15 cellular contexts compared by ENCODE assay signal in the genomic region with DNA sequence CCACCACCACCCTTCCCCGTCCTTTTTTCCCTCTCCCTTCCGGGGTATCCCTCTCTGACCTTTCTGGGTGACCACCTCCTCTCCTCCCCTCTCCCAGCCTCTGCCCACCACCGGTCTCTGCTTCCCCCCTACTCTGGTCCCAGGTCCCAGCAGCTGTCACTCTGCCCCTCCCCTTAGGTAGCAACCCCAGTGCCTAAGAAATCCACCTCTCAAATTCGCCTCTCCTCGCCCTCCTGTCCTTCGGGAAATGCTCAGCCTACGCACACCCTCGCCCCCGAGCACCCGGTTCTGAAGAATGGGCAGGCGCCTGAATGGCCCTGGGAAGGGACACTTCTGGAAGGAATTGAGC. TPM values are rescaled to one million over a fixed set of nuclear protein-coding genes. Genes with fewer than 3 reads are reported as not detected.
DNase-seq lines count a peak whose midpoint lies in the region; ATAC-seq and TF ChIP-seq lines count a peak whose summit lies in the region.
"Had no signal": no experiment of that assay in that cellular context is flagged by ENCODE, and none has a peak within 500 bp of the region (broad histone marks: within the 10 kb centered on the region; RNA-seq: fewer than 3 reads in every experiment).

No MANE protein-coding gene starts in this region.

- no peaks in the 10 kb centered on the region for H3K9me3 ChIP-seq in Karpas-422 (ENCODE audit: low read length)
- H3K9me3 ChIP-seq: heart right ventricle, thyroid gland had no signal

- H2AFZ ChIP-seq in ACC112 (ENCODE audit: low read length, unreplicated experiment) (no peak overlapping the region), Karpas-422 (ENCODE audit: low read length) (no peak overlapping the region)

- H3K9me3 Mint-ChIP-seq in HFFc6 (no peaks in the 10 kb centered on the region), naive B cell (no peaks in the 10 kb centered on the region)
- no peaks in the 10 kb centered on the region for H3K9me3 Mint-ChIP-seq in central memory CD8-positive, alpha-beta T cell

- H3K4me2 ChIP-seq in Karpas-422 (ENCODE audit: low read depth, low read length, poor library complexity, severe bottlenecking): no peak overlapping the region

- no peak for TF ChIP-seq CTCF in HFFc6 (IDR thresholded peaks at IDR 0.05)

- H3K4me1 Mint-ChIP-seq in HFFc6 (ENCODE audit: low read depth) (peaks cover 37% of the 10 kb centered on the region), naive B cell (peaks cover 23 to 30% (median 29%) of the 10 kb centered on the region in 3 donors)
- H3K4me1 Mint-ChIP-seq in central memory CD8-positive, alpha-beta T cell: peaks cover 18% of the 10 kb centered on the region

- H3K4me3 Mint-ChIP-seq in HFFc6 (peak overlapping the region; percentile 7; the same call in 1 of the 2 replicates), naive B cell (peak overlapping the region in 6 of 8 donors; percentile 26 to 88 (median 62))
- peak overlapping the region; percentile 58 for H3K4me3 Mint-ChIP-seq in central memory CD8-positive, alpha-beta T cell

- no peak for ATAC-seq in central memory CD8-positive, alpha-beta T cell (replicated peaks; ENCODE audit: extremely low read depth, poor library complexity, severe bottlenecking)
- ATAC-seq in naive B cell (ENCODE audit: low read depth in 2 of 2): no peak

- no peak overlapping the region for H3K9ac ChIP-seq in Karpas-422 (ENCODE audit: low read length)

- DNase-seq in HFFc6 (no peak), naive B cell (no peak), RPMI8226 (no peak), Karpas-422 (no peak), hepatic stellate cell (ENCODE audit: low spot score) (no peak), retina (no peak)
- no peak for DNase-seq in central memory CD8-positive, alpha-beta T cell (ENCODE audit: low spot score in 2 of 2)
- DNase-seq: activated CD4-positive, alpha-beta T cell treated with anti-CD3 and anti-CD28 coated beads, Interleukin-2, amount 50 U/mL, for 48 hours; activated naive CD4-positive, alpha-beta T cell treated with Interleukin-2 at 50 U/mL for 16 hours; heart right ventricle; NCI-H1694 treated with DMSO at 0.1 percent for 48 hours; thyroid gland had no signal

- H4K20me1 ChIP-seq in Karpas-422 (ENCODE audit: insufficient read depth, low read depth, low read length): peaks cover 4% of the 10 kb centered on the region; the same call in 1 of the 2 replicates

- H3K27ac ChIP-seq in ACC112 (ENCODE audit: low read depth, low read length): no peak overlapping the region
- no peak overlapping the region for H3K27ac ChIP-seq in Karpas-422 (ENCODE audit: low read length)
- H3K27ac ChIP-seq: heart right ventricle, thyroid gland had no signal

- H3K36me3 ChIP-seq in ACC112 (ENCODE audit: insufficient read depth, low read length) (no peaks in the 10 kb centered on the region), Karpas-422 (ENCODE audit: insufficient read depth, low read length) (no peaks in the 10 kb centered on the region)
- H3K36me3 ChIP-seq: heart right ventricle, thyroid gland had no signal

- peak overlapping the region; percentile 34; the same call in 1 of the 2 replicates for H3K4me3 ChIP-seq in ACC112 (ENCODE audit: low read depth, low read length)
- H3K4me3 ChIP-seq in Karpas-422 (ENCODE audit: low read length): no peak overlapping the region

- peaks cover 10% of the 10 kb centered on the region for H3K4me1 ChIP-seq in ACC112 (ENCODE audit: control insufficient read depth, insufficient read depth, low read length, unreplicated experiment)
- peaks cover 5% of the 10 kb centered on the region; the same call in 1 of the 2 replicates for H3K4me1 ChIP-seq in Karpas-422 (ENCODE audit: low read length)

- no peak overlapping the region for H3K27ac Mint-ChIP-seq in HFFc6
- no peak overlapping the region for H3K27ac Mint-ChIP-seq in central memory CD8-positive, alpha-beta T cell (ENCODE audit: low read depth)
- no peak overlapping the region for H3K27ac Mint-ChIP-seq in naive B cell

- no peaks in the 10 kb centered on the region for H3K36me3 Mint-ChIP-seq in HFFc6 (ENCODE audit: low read depth)
- H3K36me3 Mint-ChIP-seq in central memory CD8-positive, alpha-beta T cell (ENCODE audit: insufficient read depth): peaks cover 3% of the 10 kb centered on the region
- no peaks in the 10 kb centered on the region for H3K36me3 Mint-ChIP-seq in naive B cell

- H3K9me2 ChIP-seq in Karpas-422 (replicated peaks; ENCODE audit: insufficient read depth, low read length): no peaks in the 10 kb centered on the region

- peaks cover 99% of the 10 kb centered on the region for H3K27me3 ChIP-seq in ACC112 (ENCODE audit: insufficient read depth, low read length)
- no peaks in the 10 kb centered on the region for H3K27me3 ChIP-seq in Karpas-422 (ENCODE audit: low read length)

- no peaks in the 10 kb centered on the region for H3K79me2 ChIP-seq in ACC112 (ENCODE audit: control insufficient read depth, insufficient read depth, low read length, unreplicated experiment)
- no peaks in the 10 kb centered on the region for H3K79me2 ChIP-seq in Karpas-422 (ENCODE audit: low read length)

- peaks cover 42% of the 10 kb centered on the region for H3K27me3 Mint-ChIP-seq in HFFc6 (ENCODE audit: insufficient read depth)
- H3K27me3 Mint-ChIP-seq in central memory CD8-positive, alpha-beta T cell: peaks cover 90% of the 10 kb centered on the region
- peaks cover 64 to 94% (median 90%) of the 10 kb centered on the region in 3 donors for H3K27me3 Mint-ChIP-seq in naive B cell

RNA-seq across cellular contexts. Expression of gene SP6, which starts 0.8 kb away (rescaled TPM):
- 1 to 10 TPM in 4 of 6 experiments, under 1 TPM in 2; 0.45 to 1.2 (median 1.1) TPM for total RNA-seq in HFFc6 (2021; fragmentation: NEBNext Ultra II Directional; extraction: Animal tissue kit (Norgen Biotek cat#: 25700))
- polyA plus RNA-seq in naive B cell (ENCODE audit: low read depth in 6 of 6): under 1 TPM in 1 of 6 donors, not detected in 5; 0.12 TPM
- 0.04 TPM in 1 of 2 replicates, not detected in the other for total RNA-seq in Karpas-422 (2014; rRNA removed; shearing (Covaris generic); ENCODE audit: low replicate concordance)
- total RNA-seq: LHCN-M2 had no signal

RNA-seq across cellular contexts. Expression of gene SCRN2, which starts 10.7 kb away (rescaled TPM):
- 10 to 100 TPM; 33.9 to 46.6 (median 39.1) TPM for total RNA-seq in HFFc6 (2021; fragmentation: NEBNext Ultra II Directional; extraction: Animal tissue kit (Norgen Biotek cat#: 25700))
- 10 to 100 TPM; 20.0 to 35.5 (median 23.5) TPM for polyA plus RNA-seq in naive B cell (ENCODE audit: low read depth in 6 of 6)
- 37.7 and 63.5 TPM in 2 replicates for total RNA-seq in Karpas-422 (2014; rRNA removed; shearing (Covaris generic); ENCODE audit: low replicate concordance)

RNA-seq across cellular contexts. Expression of gene LRRC46, which starts 20.3 kb away (rescaled TPM):
- total RNA-seq in HFFc6 (2021; fragmentation: NEBNext Ultra II Directional; extraction: Animal tissue kit (Norgen Biotek cat#: 25700)): 1 to 10 TPM in 1 of 6 experiments, under 1 TPM in 5; 0.41 to 1.1 (median 0.83) TPM
- polyA plus RNA-seq in naive B cell (ENCODE audit: low read depth in 6 of 6): 1 to 10 TPM in 3 of 6 donors, under 1 TPM in 2, not detected in 1; 0.39 to 2.3 (median 1.0) TPM
- total RNA-seq in Karpas-422 (2014; rRNA removed; shearing (Covaris generic); ENCODE audit: low replicate concordance): 2.8 TPM in 1 of 2 replicates, not detected in the other
- total RNA-seq: lung microvascular endothelial cell had no signal

RNA-seq across cellular contexts. Expression of gene MRPL10, which starts 20.4 kb away (rescaled TPM):
- total RNA-seq in HFFc6 (2021; fragmentation: NEBNext Ultra II Directional; extraction: Animal tissue kit (Norgen Biotek cat#: 25700)): 10 to 100 TPM; 39.4 to 48.0 (median 43.7) TPM
- polyA plus RNA-seq in naive B cell (ENCODE audit: low read depth in 6 of 6): 10 to 100 TPM; 33.1 to 49.0 (median 39.1) TPM
- 38.2 and 50.3 TPM in 2 replicates for total RNA-seq in Karpas-422 (2014; rRNA removed; shearing (Covaris generic); ENCODE audit: low replicate concordance)

RNA-seq across cellular contexts. Expression of gene OSBPL7, which starts 30.1 kb away (rescaled TPM):
- total RNA-seq in HFFc6 (2021; fragmentation: NEBNext Ultra II Directional; extraction: Animal tissue kit (Norgen Biotek cat#: 25700)): 10 to 100 TPM in 2 of 6 experiments, 1 to 10 TPM in 4; 7.0 to 10.7 (median 9.2) TPM
- 1 to 10 TPM; 1.2 to 9.2 (median 4.5) TPM for polyA plus RNA-seq in naive B cell (ENCODE audit: low read depth in 6 of 6)
- total RNA-seq in Karpas-422 (2014; rRNA removed; shearing (Covaris generic); ENCODE audit: low replicate concordance): 11.1 and 21.9 TPM in 2 replicates

Comparison
In these comparisons a context has a peak if more than half of its experiments do, and no peak if none do; other contexts are left out.
1. H3K4me3 Mint-ChIP-seq: peak in every context shown above with its lines; median percentile 62 in naive B cell; 58 in central memory CD8-positive, alpha-beta T cell; 7 in HFFc6.